ENCODE assay signal across 1 cellular context in genomic region chr10:72831696-72832355, GRCh38.
TF ChIP-seq lines count a peak whose summit lies in the region.

No MANE protein-coding gene starts in this region.

TF ChIP-seq in HEK293, 187 proteins besides CTCF, POLR2A, EP300 and RAD21 (continued from another document):
- TF ChIP-seq ZNF248 (tag by site-specific recombination; IDR thresholded peaks at IDR 0.05): no peak
- TF ChIP-seq ZIC2 (tag by site-specific recombination; IDR thresholded peaks at IDR 0.05): no peak
